ENCODE assay signal across 22 cellular contexts in genomic region chr3:2802429-2802828, GRCh38.
"Had no signal": no experiment of that assay in that cellular context is flagged by ENCODE, and none has a peak within 500 bp of the region (broad histone marks: within the 10 kb centered on the region; RNA-seq: fewer than 3 reads in every experiment).

No MANE protein-coding gene starts in this region.

- H3K4me1 Mint-ChIP-seq: endodermal cell; memory B cell; naive thymus-derived CD4-positive, alpha-beta T cell; neural progenitor cell; stimulated activated memory B cell treated with anti-CD40 and anti-IgM and Interleukin-4, amounts not matched to agents 10 μg/mL and 1 μg/mL and 100 μg/mL, for 72 hours had no signal

- ATAC-seq: activated CD8-positive, alpha-beta T cell treated with anti-CD3 and anti-CD28 coated beads, Interleukin-2, amount 10 ng/mL, durations not matched to agents 7 days and 5 days; body of pancreas; left ventricle myocardium superior; naive thymus-derived CD4-positive, alpha-beta T cell; psoas muscle; sciatic nerve; stimulated activated memory B cell treated with anti-CD40 and anti-IgM and Interleukin-4, amounts not matched to agents 10 μg/mL and 1 μg/mL and 100 μg/mL, for 72 hours had no signal

- H3K27me3 Mint-ChIP-seq: stimulated activated memory B cell treated with anti-CD40 and anti-IgM and Interleukin-4, amounts not matched to agents 10 μg/mL and 1 μg/mL and 100 μg/mL, for 72 hours had no signal

- H3K4me2 ChIP-seq: neural progenitor cell had no signal

- H3K9ac ChIP-seq: neural progenitor cell had no signal

- H3K9me3 Mint-ChIP-seq: activated naive CD4-positive, alpha-beta T cell treated with anti-CD3 and anti-CD28 coated beads for 36 hours; activated T-cell treated with anti-CD3 and anti-CD28 coated beads, Interleukin-2, amount 50 U/mL, for 24 hours; activated T-helper 2 cell treated with anti-CD3 and anti-CD28 coated beads, Interferon-gamma antibody, Interleukin-2, Interleukin-4, amounts not matched to agents 10 μg/mL and 5 μg/mL and 100 μg/mL, durations not matched to agents 14 hours and 24 hours and 36 hours; endodermal cell; neural progenitor cell; stimulated activated memory B cell treated with anti-CD40 and anti-IgM and Interleukin-4, amounts not matched to agents 10 μg/mL and 1 μg/mL and 100 μg/mL, for 72 hours had no signal

- H3K4me3 ChIP-seq: body of pancreas, neural progenitor cell, psoas muscle, testis, upper lobe of left lung had no signal

- H3K27me3 ChIP-seq: body of pancreas, neural progenitor cell, testis, upper lobe of left lung had no signal

- H3K27ac Mint-ChIP-seq: activated CD8-positive, alpha-beta T cell treated with anti-CD3 and anti-CD28 coated beads, Interleukin-2, amount 10 ng/mL, durations not matched to agents 7 days and 5 days; activated naive CD4-positive, alpha-beta T cell treated with anti-CD3 and anti-CD28 coated beads for 36 hours; activated T-cell treated with anti-CD3 and anti-CD28 coated beads, Interleukin-2, amount 50 U/mL, for 24 hours; activated T-helper 2 cell treated with anti-CD3 and anti-CD28 coated beads, Interferon-gamma antibody, Interleukin-2, Interleukin-4, amounts not matched to agents 10 μg/mL and 5 μg/mL and 100 μg/mL, durations not matched to agents 14 hours and 24 hours and 36 hours; endodermal cell; memory B cell; naive thymus-derived CD4-positive, alpha-beta T cell; neural progenitor cell; stimulated activated memory B cell treated with anti-CD40 and anti-IgM and Interleukin-4, amounts not matched to agents 10 μg/mL and 1 μg/mL and 100 μg/mL, for 72 hours had no signal

- H2AFZ ChIP-seq: neural progenitor cell had no signal

- H3K27ac ChIP-seq: body of pancreas, neural progenitor cell, psoas muscle, testis, upper lobe of left lung had no signal

- DNase-seq: activated CD4-positive, alpha-beta T cell treated with anti-CD3 and anti-CD28 coated beads for 48 hours; activated CD4-positive, CD25-positive, alpha-beta regulatory T cell; activated CD8-positive, alpha-beta T cell treated with anti-CD3 and anti-CD28 coated beads, Interleukin-2, amount 10 ng/mL, durations not matched to agents 7 days and 5 days; activated naive CD4-positive, alpha-beta T cell treated with anti-CD3 and anti-CD28 coated beads for 36 hours; activated T-cell treated with anti-CD3 and anti-CD28 coated beads, Interleukin-2, amount 50 U/mL, for 24 hours; body of pancreas; endodermal cell; foreskin melanocyte; glutamatergic neuron; kidney glomerular epithelial cell; left ventricle myocardium superior; naive thymus-derived CD4-positive, alpha-beta T cell; psoas muscle; stimulated activated CD4-positive, alpha-beta T cell treated with anti-CD3 and anti-CD28 coated beads, Interleukin-4, amount 100 ng/mL, for 4 hours; T1000; testis; upper lobe of left lung had no signal

- H3K9me3 ChIP-seq: body of pancreas, psoas muscle, testis, upper lobe of left lung had no signal

- H3K4me1 ChIP-seq: body of pancreas, neural progenitor cell, psoas muscle, testis, upper lobe of left lung had no signal

- H3K36me3 Mint-ChIP-seq: memory B cell; naive thymus-derived CD4-positive, alpha-beta T cell; neural progenitor cell; stimulated activated memory B cell treated with anti-CD40 and anti-IgM and Interleukin-4, amounts not matched to agents 10 μg/mL and 1 μg/mL and 100 μg/mL, for 72 hours had no signal

- H3K36me3 ChIP-seq: neural progenitor cell, upper lobe of left lung had no signal

- H3K4me3 Mint-ChIP-seq: activated CD8-positive, alpha-beta T cell treated with anti-CD3 and anti-CD28 coated beads, Interleukin-2, amount 10 ng/mL, durations not matched to agents 7 days and 5 days; activated naive CD4-positive, alpha-beta T cell treated with anti-CD3 and anti-CD28 coated beads for 36 hours; activated T-cell treated with anti-CD3 and anti-CD28 coated beads, Interleukin-2, amount 50 U/mL, for 24 hours; endodermal cell; memory B cell; naive thymus-derived CD4-positive, alpha-beta T cell; neural progenitor cell; stimulated activated memory B cell treated with anti-CD40 and anti-IgM and Interleukin-4, amounts not matched to agents 10 μg/mL and 1 μg/mL and 100 μg/mL, for 72 hours had no signal
